7 cellular contexts compared by ENCODE assay signal in the genomic region with DNA sequence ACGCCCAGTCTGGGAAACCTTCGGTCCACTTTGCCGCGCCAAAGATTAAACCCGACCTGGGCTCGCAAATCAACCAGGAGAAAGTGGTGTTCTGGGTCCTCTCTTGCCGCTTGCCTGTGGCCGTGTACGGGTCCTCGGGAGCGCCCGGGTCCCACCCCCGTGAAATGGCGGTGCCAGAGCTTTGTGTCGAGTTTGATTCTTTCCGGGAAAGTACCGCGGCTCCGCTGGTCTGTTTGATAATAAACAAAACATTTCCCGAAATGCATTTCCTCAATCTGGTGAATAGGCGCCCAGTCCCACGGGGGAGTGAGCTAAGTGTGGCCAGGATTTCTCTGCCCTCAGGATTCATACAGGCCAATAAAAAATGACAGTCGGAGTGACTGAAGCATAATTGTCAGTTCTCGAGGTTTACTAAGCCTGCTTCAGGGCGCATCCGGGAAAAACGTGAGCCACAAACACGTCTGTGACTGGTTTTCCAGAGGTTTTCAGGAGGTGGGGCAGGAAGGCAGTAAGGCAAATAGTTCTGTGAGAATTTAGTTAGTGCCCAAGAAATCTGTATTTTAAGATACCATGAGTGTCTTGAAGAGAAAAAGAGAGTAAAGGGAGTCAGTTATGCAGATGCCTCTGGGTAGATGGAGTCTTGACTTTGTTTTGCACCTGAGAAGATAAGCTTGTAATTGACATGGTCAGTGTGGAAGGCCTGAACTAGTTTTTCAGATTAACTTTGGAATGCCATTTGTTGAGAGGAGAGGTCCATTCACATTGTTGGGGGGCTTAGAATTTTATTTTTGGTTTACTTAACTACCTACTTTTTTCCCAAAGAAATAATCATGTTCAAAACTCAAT.
DNase-seq lines count a peak whose midpoint lies in the region; ATAC-seq and TF ChIP-seq lines count a peak whose summit lies in the region.

No MANE protein-coding gene starts in this region.

- peak; percentile 62 for DNase-seq in NCI-H1105 (lab: John Stamatoyannopoulos, UW)
- peak; percentile 78 for DNase-seq in central memory CD4-positive, alpha-beta T cell
- DNase-seq in kidney tubule cell (ENCODE audit: low spot score): peak; percentile 81
- DNase-seq in stimulated activated CD4-positive, alpha-beta T cell treated with anti-CD3 and anti-CD28 coated beads, Interleukin-1b, Interleukin-23, amount 100 ng/mL, for 24 hours (ENCODE audit: low read depth in 4 of 4, low spot score in 1 of 4): peak; percentile 32 to 54 (median 52)

- H3K27ac ChIP-seq in VCaP: peak overlapping the region; percentile 100

- TF ChIP-seq CTCF in VCaP (conservative IDR thresholded peaks at IDR 0.05): no peak

- peak; percentile 10 for ATAC-seq in GM18499 (IDR thresholded peaks at IDR 0.05; ENCODE audit: insufficient read depth, unreplicated experiment)
- ATAC-seq in HG02610 (IDR thresholded peaks at IDR 0.05; ENCODE audit: unreplicated experiment): peak; percentile 26

Comparison
In these comparisons a context has a peak if more than half of its experiments do, and no peak if none do; other contexts are left out.
1. Peak in every context shown above with its lines: DNase-seq, ATAC-seq and H3K27ac ChIP-seq.